In the genomic region with DNA sequence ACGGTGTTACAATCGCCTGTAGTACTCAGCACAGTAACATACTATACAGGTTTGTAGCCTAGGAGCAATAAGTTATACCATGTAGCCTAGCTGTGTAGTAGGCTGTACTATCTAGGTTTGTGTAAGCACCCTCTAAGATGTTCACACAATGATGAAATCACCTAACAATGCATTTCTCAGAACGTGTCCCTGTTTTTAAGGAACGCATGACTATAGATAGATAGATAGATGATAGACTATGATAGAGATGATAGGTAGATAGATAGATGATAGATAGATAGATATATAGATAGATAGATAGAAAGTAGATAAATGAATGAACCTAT, we compare ENCODE assay signal across 26 cellular contexts.
"Had no signal": no experiment of that assay in that cellular context is flagged by ENCODE, and none has a peak within 500 bp of the region (broad histone marks: within the 10 kb centered on the region; RNA-seq: fewer than 3 reads in every experiment).

No MANE protein-coding gene starts in this region.

- H3K4me3 ChIP-seq: coronary artery, heart left ventricle, pancreas, psoas muscle, sigmoid colon, stomach, thyroid gland had no signal

- H3K36me3 Mint-ChIP-seq: activated naive CD4-positive, alpha-beta T cell treated with anti-CD3 and anti-CD28 coated beads, Interleukin-2, amount 50 U/mL, for 24 hours; immature natural killer cell; stimulated activated naive B cell treated with anti-CD40 and anti-IgM and Interleukin-4, amounts not matched to agents 10 μg/mL and 1 μg/mL and 100 μg/mL, for 72 hours; T-cell had no signal

- H3K27ac ChIP-seq: coronary artery, heart left ventricle, pancreas, psoas muscle, sigmoid colon, stomach, thyroid gland had no signal

- H3K27me3 Mint-ChIP-seq: activated CD4-positive, alpha-beta T cell treated with anti-CD3 and anti-CD28 coated beads for 36 hours; activated naive CD4-positive, alpha-beta T cell treated with anti-CD3 and anti-CD28 coated beads, Interleukin-2, amount 50 U/mL, for 24 hours; activated naive CD8-positive, alpha-beta T cell treated with anti-CD3 and anti-CD28 coated beads, Interleukin-2, amount 50 U/mL, for 24 hours; stimulated activated naive B cell treated with anti-CD40 and anti-IgM and Interleukin-4, amounts not matched to agents 10 μg/mL and 1 μg/mL and 100 μg/mL, for 72 hours; T-cell had no signal

- H3K9me3 ChIP-seq: heart left ventricle, pancreas, psoas muscle, sigmoid colon, stomach, thyroid gland had no signal

- ATAC-seq: activated CD4-positive, alpha-beta T cell treated with anti-CD3 and anti-CD28 coated beads for 36 hours; activated naive CD8-positive, alpha-beta T cell treated with anti-CD3 and anti-CD28 coated beads, Interleukin-2, amount 50 U/mL, for 24 hours; effector memory CD8-positive, alpha-beta T cell; heart left ventricle; left colon; pancreas; psoas muscle; stimulated activated naive B cell treated with anti-CD40 and anti-IgM and Interleukin-4, amounts not matched to agents 10 μg/mL and 1 μg/mL and 100 μg/mL, for 72 hours; T-cell had no signal

- H3K27me3 ChIP-seq: heart left ventricle, pancreas, sigmoid colon, stomach, thyroid gland had no signal

- DNase-seq: activated CD4-positive, alpha-beta T cell treated with anti-CD3 and anti-CD28 coated beads for 36 hours; activated CD4-positive, alpha-beta T cell treated with anti-CD3 and anti-CD28 coated beads, Interleukin-2, amount 50 U/mL, for 48 hours; activated CD4-positive, CD25-positive, alpha-beta regulatory T cell; activated CD8-positive, alpha-beta memory T cell treated with anti-CD3 and anti-CD28 coated beads, Interleukin-2, amount 50 U/mL, for 4 hours; activated naive CD8-positive, alpha-beta T cell treated with anti-CD3 and anti-CD28 coated beads, Interleukin-2, amount 50 U/mL, for 24 hours; activated T-cell treated with anti-CD3 and anti-CD28 coated beads, Interleukin-2, amount 50 U/mL, for 1 hour; amygdala; effector memory CD8-positive, alpha-beta T cell; heart left ventricle; hypothalamus; immature natural killer cell; kidney; left colon; pancreas; psoas muscle; sigmoid colon; small intestine; stimulated activated CD4-positive, alpha-beta T cell treated with anti-CD3 and anti-CD28 coated beads, Interleukin-1b, Interleukin-23, amount 100 ng/mL, for 48 hours; stimulated activated CD4-positive, alpha-beta T cell treated with anti-CD3 and anti-CD28 coated beads, Interleukin-4, amount 100 ng/mL, for 4 hours; stimulated activated CD8-positive, alpha-beta memory T cell treated with anti-CD3 and anti-CD28 coated beads, Interleukin-4, amount 100 ng/mL, for 48 hours; stimulated activated naive B cell treated with anti-CD40 and anti-IgM and Interleukin-4, amounts not matched to agents 10 μg/mL and 1 μg/mL and 100 μg/mL, for 72 hours; stomach; T-cell; thyroid gland had no signal

- H3K36me3 ChIP-seq: heart left ventricle, pancreas, sigmoid colon, stomach, thyroid gland had no signal

- H3K4me1 ChIP-seq: pancreas, psoas muscle, sigmoid colon, stomach had no signal

- H3K9me3 Mint-ChIP-seq: effector memory CD8-positive, alpha-beta T cell had no signal

- H3K4me1 Mint-ChIP-seq: immature natural killer cell had no signal

- H3K27ac Mint-ChIP-seq: activated CD4-positive, alpha-beta T cell treated with anti-CD3 and anti-CD28 coated beads for 36 hours; activated naive CD4-positive, alpha-beta T cell treated with anti-CD3 and anti-CD28 coated beads, Interleukin-2, amount 50 U/mL, for 24 hours; activated naive CD8-positive, alpha-beta T cell treated with anti-CD3 and anti-CD28 coated beads, Interleukin-2, amount 50 U/mL, for 24 hours; effector memory CD8-positive, alpha-beta T cell; immature natural killer cell; stimulated activated naive B cell treated with anti-CD40 and anti-IgM and Interleukin-4, amounts not matched to agents 10 μg/mL and 1 μg/mL and 100 μg/mL, for 72 hours; T-cell had no signal

- H3K4me3 Mint-ChIP-seq: activated CD4-positive, alpha-beta T cell treated with anti-CD3 and anti-CD28 coated beads for 36 hours; activated naive CD4-positive, alpha-beta T cell treated with anti-CD3 and anti-CD28 coated beads, Interleukin-2, amount 50 U/mL, for 24 hours; activated naive CD8-positive, alpha-beta T cell treated with anti-CD3 and anti-CD28 coated beads, Interleukin-2, amount 50 U/mL, for 24 hours; effector memory CD8-positive, alpha-beta T cell; immature natural killer cell; stimulated activated naive B cell treated with anti-CD40 and anti-IgM and Interleukin-4, amounts not matched to agents 10 μg/mL and 1 μg/mL and 100 μg/mL, for 72 hours; T-cell had no signal
